In genomic region chr14:28831126-28831525, GRCh38 we compare ENCODE assay signal across 13 cellular contexts.
A peak's percentile ranks its signal among the peaks of the same experiment; 100 is the strongest.
DNase-seq lines count a peak whose midpoint lies in the region; ATAC-seq and FAIRE-seq lines count a peak whose summit lies in the region.
"Had no signal": no experiment of that assay in that cellular context is flagged by ENCODE, and none has a peak within 500 bp of the region (broad histone marks: within the 10 kb centered on the region; RNA-seq: fewer than 3 reads in every experiment).

No MANE protein-coding gene starts in this region.

- H3K36me3 ChIP-seq in effector memory CD4-positive, alpha-beta T cell (ENCODE audit: control insufficient read depth, insufficient read depth, low read length): no peaks in the 10 kb centered on the region
- H3K36me3 ChIP-seq: ascending aorta, esophagus squamous epithelium had no signal

- H3K27me3 ChIP-seq in effector memory CD4-positive, alpha-beta T cell (replicated peaks; ENCODE audit: control insufficient read depth, insufficient read depth, low read length, poor library complexity, severe bottlenecking): no peaks in the 10 kb centered on the region
- H3K27me3 ChIP-seq: ascending aorta, esophagus squamous epithelium had no signal

- no peaks in the 10 kb centered on the region for H3K4me1 ChIP-seq in effector memory CD4-positive, alpha-beta T cell (ENCODE audit: control insufficient read depth, insufficient read depth, low read length, poor library complexity, severe bottlenecking)
- H3K4me1 ChIP-seq: ascending aorta, esophagus squamous epithelium had no signal

- no peak overlapping the region for H3K27ac ChIP-seq in effector memory CD4-positive, alpha-beta T cell (ENCODE audit: insufficient read depth, low read length, poor library complexity, severe bottlenecking)
- H3K27ac ChIP-seq: ascending aorta, esophagus squamous epithelium had no signal

- ATAC-seq in GM18511 (IDR thresholded peaks at IDR 0.05; ENCODE audit: unreplicated experiment): peak; percentile 99
- ATAC-seq in GM21390 (IDR thresholded peaks at IDR 0.05; ENCODE audit: unreplicated experiment): peak; percentile 94
- ATAC-seq in HG03066 (IDR thresholded peaks at IDR 0.05; ENCODE audit: low read depth, unreplicated experiment): peak; percentile 96
- ATAC-seq: right cardiac atrium had no signal

- H3K9me3 ChIP-seq in effector memory CD4-positive, alpha-beta T cell (ENCODE audit: control insufficient read depth, low read length): no peaks in the 10 kb centered on the region
- H3K9me3 ChIP-seq: ascending aorta, esophagus squamous epithelium had no signal

- DNase-seq in amniotic epithelial cell (ENCODE audit: low read depth): peak; percentile 15
- DNase-seq in activated CD4-positive, alpha-beta T cell treated with anti-CD3 and anti-CD28 coated beads, Interleukin-2, amount 50 U/mL, for 48 hours: no peak
- no peak for DNase-seq in NCI-H1436 treated with DMSO at 0.1 percent for 48 hours (lab: John Stamatoyannopoulos, UW)
- no peak for DNase-seq in effector memory CD4-positive, alpha-beta T cell
- no peak for DNase-seq in frontal cortex (ENCODE audit: low spot score in 2 of 2)
- DNase-seq: CD4-positive, alpha-beta T cell; esophagus squamous epithelium; right cardiac atrium had no signal

- FAIRE-seq in frontal cortex (lab: Jason Lieb, UNC): no peak

- H3K4me3 ChIP-seq in effector memory CD4-positive, alpha-beta T cell (ENCODE audit: insufficient read depth, low read depth, low read length, poor library complexity, severe bottlenecking): no peak overlapping the region
- H3K4me3 ChIP-seq: ascending aorta, esophagus squamous epithelium, lung had no signal
